ENCODE assay signal across 22 cellular contexts in the genomic region with DNA sequence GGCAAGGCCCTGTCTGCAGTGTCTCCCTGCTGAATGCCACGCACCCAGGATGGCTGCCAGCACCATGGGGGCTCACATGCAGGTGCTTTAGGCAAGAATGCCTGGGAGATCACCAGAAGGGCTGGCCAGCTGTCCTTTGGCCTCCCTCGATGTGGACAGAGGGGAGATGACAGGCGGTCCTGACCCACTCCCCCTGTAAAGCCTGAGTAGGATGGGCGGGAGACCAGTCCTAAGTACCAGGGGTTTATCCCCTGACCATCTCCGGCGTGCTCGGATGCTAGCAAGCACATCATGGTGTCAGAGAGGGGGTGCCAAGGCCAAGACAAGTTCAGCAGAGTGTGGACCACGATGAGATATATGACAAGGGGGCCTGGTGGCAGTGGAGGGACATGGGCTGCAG. TPM values are rescaled to one million over a fixed set of nuclear protein-coding genes. Genes with fewer than 3 reads are reported as not detected.
"Had no signal": no experiment of that assay in that cellular context is flagged by ENCODE, and none has a peak within 500 bp of the region (broad histone marks: within the 10 kb centered on the region; RNA-seq: fewer than 3 reads in every experiment).

No MANE protein-coding gene starts in this region.

- H3K9me3 Mint-ChIP-seq: memory B cell had no signal

- DNase-seq: effector memory CD4-positive, alpha-beta T cell; esophagus squamous epithelium; foreskin fibroblast; glutamatergic neuron; kidney; left cardiac atrium; left ventricle myocardium inferior; lower lobe of right lung; naive B cell; posterior cingulate gyrus; small intestine; stimulated activated CD4-positive, alpha-beta T cell treated with anti-CD3 and anti-CD28 coated beads, Interleukin-2, amount 100 ng/mL, for 48 hours; stimulated activated naive CD4-positive, alpha-beta T cell treated with Interleukin-2 at 50 U/mL for 16 hours; thyroid gland had no signal

- H3K36me3 ChIP-seq: esophagus squamous epithelium, gastroesophageal sphincter, left ventricle myocardium inferior, lower lobe of right lung, neutrophil, right atrium auricular region, thyroid gland had no signal

- H3K4me3 Mint-ChIP-seq: memory B cell, type B pancreatic cell had no signal

- H3K4me3 ChIP-seq: esophagus squamous epithelium, gastroesophageal sphincter, left ventricle myocardium inferior, lower lobe of right lung, right atrium auricular region, thyroid gland had no signal

- ATAC-seq: gastroesophageal sphincter, left cardiac atrium, lower lobe of right lung had no signal

- H3K36me3 Mint-ChIP-seq: memory B cell, naive B cell had no signal

- H3K27ac ChIP-seq: epithelial cell of prostate, esophagus squamous epithelium, gastroesophageal sphincter, left ventricle myocardium inferior, lower lobe of right lung, neutrophil, right atrium auricular region, thyroid gland had no signal

- H3K27me3 ChIP-seq: gastroesophageal sphincter had no signal

- H3K27ac Mint-ChIP-seq: memory B cell, naive B cell, type B pancreatic cell had no signal

RNA-seq across cellular contexts. Expression of a gene that starts 44.2 kb away (rescaled TPM):
- total RNA-seq: lower lobe of right lung, osteocyte had no signal
- polyA plus RNA-seq: neural cell had no signal
